In the genomic region with DNA sequence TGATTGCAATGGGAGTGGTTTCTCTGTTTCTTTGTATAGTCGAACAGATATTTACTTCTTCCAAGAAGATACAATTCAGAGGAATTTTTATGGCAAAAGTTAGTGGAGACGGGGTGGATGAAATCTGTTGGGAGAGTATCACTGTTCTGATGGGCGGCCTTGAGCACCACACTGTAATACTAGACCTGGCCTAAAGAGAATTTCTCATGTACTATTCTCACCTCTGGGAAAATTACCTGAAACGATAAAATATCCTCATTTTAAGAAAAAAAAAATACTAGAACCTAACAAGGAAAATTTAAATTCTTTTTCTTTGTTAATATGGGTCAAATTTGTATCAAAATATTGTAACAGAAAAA, we compare ENCODE assay signal across 4 cellular contexts. TPM values are rescaled to one million over a fixed set of nuclear protein-coding genes. Genes with fewer than 3 reads are reported as not detected.
"Had no signal": no experiment of that assay in that cellular context is flagged by ENCODE, and none has a peak within 500 bp of the region (broad histone marks: within the 10 kb centered on the region; RNA-seq: fewer than 3 reads in every experiment).

No MANE protein-coding gene starts in this region.

RNA-seq across cellular contexts. Expression of gene AKR1C2, which starts 39.9 kb away (rescaled TPM):
- total RNA-seq: activated CD4-positive, alpha-beta memory T cell treated with anti-CD3 and anti-CD28 coated beads, Interleukin-2, amount 10 ng/mL, durations not matched to agents 7 days and 5 days; activated CD4-positive, alpha-beta T cell treated with anti-CD3 and anti-CD28 coated beads for 36 hours; T-helper 1 cell treated with Interleukin-12 subunit alpha and Interleukin-12 subunit beta and Interleukin-4 antibody, amounts not matched to agents 30 ng/mL and 1 ng/mL, for 36 hours had no signal
- polyA plus RNA-seq: SK-N-SH had no signal
